In genomic region chr13:59710995-59711701, GRCh38 we compare ENCODE assay signal across 20 cellular contexts.
A peak's percentile ranks its signal among the peaks of the same experiment; 100 is the strongest.
DNase-seq lines count a peak whose midpoint lies in the region; FAIRE-seq and TF ChIP-seq lines count a peak whose summit lies in the region.
"Had no signal": no experiment of that assay in that cellular context is flagged by ENCODE, and none has a peak within 500 bp of the region (broad histone marks: within the 10 kb centered on the region; RNA-seq: fewer than 3 reads in every experiment).

No MANE protein-coding gene starts in this region.

- H3K79me2 ChIP-seq in PC-9 (ENCODE audit: low read depth) = no peaks in the 10 kb centered on the region

- TF ChIP-seq CTCF in bronchial epithelial cell (IDR thresholded peaks at IDR 0.05; ENCODE audit: insufficient read depth, low read length, severe bottlenecking) (no peak), PC-9 (conservative IDR thresholded peaks at IDR 0.05) (no peak), colonic mucosa (IDR thresholded peaks at IDR 0.05) (no peak)

- H3F3A ChIP-seq in PC-9 (ENCODE audit: insufficient read depth, low read depth) = no peaks in the 10 kb centered on the region

- no peaks in the 10 kb centered on the region for H3K36me3 ChIP-seq in H7 (replicated peaks; ENCODE audit: control insufficient read depth, insufficient read depth, low read length)
- H3K36me3 ChIP-seq in bronchial epithelial cell (ENCODE audit: control insufficient read depth, insufficient read depth, low read length) = no peaks in the 10 kb centered on the region
- H3K36me3 ChIP-seq in rectal smooth muscle tissue (ENCODE audit: control insufficient read depth, insufficient read depth, low read length) = no peaks in the 10 kb centered on the region
- no peaks in the 10 kb centered on the region for H3K36me3 ChIP-seq in PC-9 (ENCODE audit: low read depth)
- no peaks in the 10 kb centered on the region for H3K36me3 ChIP-seq in colonic mucosa
- H3K36me3 ChIP-seq: neutrophil, thyroid gland had no signal

- no peak overlapping the region for H3K4me2 ChIP-seq in PC-9

- no peaks in the 10 kb centered on the region for H3K27me3 ChIP-seq in H7 (ENCODE audit: control insufficient read depth, insufficient read depth, low read length)
- no peaks in the 10 kb centered on the region for H3K27me3 ChIP-seq in bronchial epithelial cell (ENCODE audit: control insufficient read depth, insufficient read depth, low read length)
- no peaks in the 10 kb centered on the region for H3K27me3 ChIP-seq in rectal smooth muscle tissue (ENCODE audit: control insufficient read depth, insufficient read depth, low read length)
- H3K27me3 ChIP-seq in PC-9 (ENCODE audit: insufficient read depth, low read depth) = no peaks in the 10 kb centered on the region
- no peaks in the 10 kb centered on the region for H3K27me3 ChIP-seq in colonic mucosa
- H3K27me3 ChIP-seq: neutrophil, thyroid gland had no signal

- no peaks in the 10 kb centered on the region for H3K9me2 ChIP-seq in PC-9 (ENCODE audit: insufficient read depth)

- intact Hi-C loops in PC-9 (cut with micrococcal nuclease; ENCODE audit: unreplicated experiment) = no loop called here
- intact Hi-C loops in colonic mucosa (cut with DNase I) = no loop called here

- peak overlapping the region; percentile 27 for H3K27ac ChIP-seq in rectal smooth muscle tissue (ENCODE audit: low read depth, low read length)
- no peak overlapping the region for H3K27ac ChIP-seq in PC-9
- no peak overlapping the region for H3K27ac ChIP-seq in colonic mucosa
- H3K27ac ChIP-seq: neutrophil, psoas muscle, thyroid gland had no signal

- POLR2A ChIA-PET in PC-9 (lab: Charles Lee; ENCODE audit: unreplicated experiment) = no interaction called here

- DNase-seq in H7 = peak; percentile 9
- DNase-seq in NCI-H2227 (lab: John Stamatoyannopoulos, UW; ENCODE audit: unreplicated experiment) = peak; percentile 58
- no peak for DNase-seq in bronchial epithelial cell (ENCODE audit: low read depth)
- no peak for DNase-seq in PC-9
- no peak for DNase-seq in NCI-H2171 (lab: John Stamatoyannopoulos, UW)
- DNase-seq in colonic mucosa = no peak
- DNase-seq: activated CD8-positive, alpha-beta T cell treated with anti-CD3 and anti-CD28 coated beads for 36 hours; activated naive CD4-positive, alpha-beta T cell; activated T-cell treated with anti-CD3 and anti-CD28 coated beads for 4 hours; GDM1; kidney glomerular epithelial cell; mammary epithelial cell; NCI-H1048; psoas muscle; stimulated activated CD4-positive, alpha-beta T cell treated with anti-CD3 and anti-CD28 coated beads, Interleukin-1b, Interleukin-23, amount 100 ng/mL, for 48 hours; stimulated activated naive CD4-positive, alpha-beta T cell; SW 1271; thyroid gland had no signal

- H3K4me3 ChIP-seq in H7 (ENCODE audit: insufficient read depth, low read depth, low read length) = no peak overlapping the region
- no peak overlapping the region for H3K4me3 ChIP-seq in bronchial epithelial cell (ENCODE audit: low read depth, low read length)
- H3K4me3 ChIP-seq in rectal smooth muscle tissue (ENCODE audit: low read length) = no peak overlapping the region
- no peak overlapping the region for H3K4me3 ChIP-seq in PC-9
- no peak overlapping the region for H3K4me3 ChIP-seq in colonic mucosa
- H3K4me3 ChIP-seq: psoas muscle, thyroid gland had no signal

- CTCF ChIA-PET in PC-9 (lab: Charles Lee) = no interaction called here

- H3K9me3 ChIP-seq in PC-9 (ENCODE audit: insufficient read depth, low read depth) = no peaks in the 10 kb centered on the region
- no peaks in the 10 kb centered on the region for H3K9me3 ChIP-seq in colonic mucosa
- H3K9me3 ChIP-seq: neutrophil, psoas muscle, thyroid gland had no signal

- no peak overlapping the region for H2AFZ ChIP-seq in PC-9

- peak; percentile 13 for FAIRE-seq in bronchial epithelial cell (lab: Jason Lieb, UNC)

- H3K9ac ChIP-seq in rectal smooth muscle tissue (ENCODE audit: low read length) (no peak overlapping the region), colonic mucosa (ENCODE audit: low read depth in 2 of 2, low read length in 2 of 2) (no peak overlapping the region)

- no peaks in the 10 kb centered on the region for H4K20me1 ChIP-seq in PC-9 (ENCODE audit: insufficient read depth)

- BruUV-seq in PC-9 (replicated peaks; lab: Mats Ljungman, UMichigan) = no TSS peak

- H3K4me1 ChIP-seq in rectal smooth muscle tissue (ENCODE audit: control insufficient read depth, insufficient read depth, low read length) (peaks cover 2% of the 10 kb centered on the region), PC-9 (replicated peaks; ENCODE audit: insufficient read depth) (no peaks in the 10 kb centered on the region), colonic mucosa (no peaks in the 10 kb centered on the region)
- H3K4me1 ChIP-seq: psoas muscle, thyroid gland had no signal

Comparison
In these comparisons a context has a peak if more than half of its experiments do, and no peak if none do; other contexts are left out.
1. DNase-seq: peak in H7 (single experiment) and NCI-H2227 (single experiment); none in bronchial epithelial cell (single experiment), PC-9 (0 of 2), NCI-H2171 (single experiment) and colonic mucosa (single experiment).